13 cellular contexts compared by ENCODE assay signal in the genomic region with DNA sequence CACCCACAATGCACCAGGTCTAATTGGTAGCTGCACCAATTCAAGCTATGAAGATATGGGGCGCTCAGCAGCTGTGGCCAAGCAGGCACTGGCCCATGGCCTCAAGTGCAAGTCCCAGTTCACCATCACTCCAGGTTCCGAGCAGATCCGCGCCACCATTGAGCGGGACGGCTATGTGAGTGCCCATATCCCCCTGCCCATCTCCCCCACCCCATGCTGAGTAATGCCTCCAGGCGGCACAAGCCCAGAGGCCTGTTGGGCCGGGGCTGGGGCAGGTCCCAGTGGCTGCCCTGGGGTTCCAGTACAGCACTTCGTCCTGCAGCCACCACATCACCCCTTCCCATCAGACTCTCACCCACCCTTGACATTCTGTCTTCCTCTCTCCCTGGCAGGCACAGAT. TPM values are rescaled to one million over a fixed set of nuclear protein-coding genes. Genes with fewer than 3 reads are reported as not detected.
DNase-seq lines count a peak whose midpoint lies in the region; ATAC-seq, FAIRE-seq and TF ChIP-seq lines count a peak whose summit lies in the region.
"Had no signal": no experiment of that assay in that cellular context is flagged by ENCODE, and none has a peak within 500 bp of the region (broad histone marks: within the 10 kb centered on the region; RNA-seq: fewer than 3 reads in every experiment).

No MANE protein-coding gene starts in this region.

- ATAC-seq in heart left ventricle: no peak
- no peak for ATAC-seq in left ventricle myocardium superior
- ATAC-seq in natural killer cell treated with Interleukin-12 subunit alpha and Interleukin-12 subunit beta and Interleukin-15 and Interleukin-18, amount 100 ng/mL, for 72 hours: no peak

- no peaks in the 10 kb centered on the region for H3K9me3 Mint-ChIP-seq in neural crest cell
- H3K9me3 Mint-ChIP-seq in natural killer cell treated with Interleukin-12 subunit alpha and Interleukin-12 subunit beta and Interleukin-15 and Interleukin-18, amount 100 ng/mL, for 72 hours: no peaks in the 10 kb centered on the region

- peaks cover 5% of the 10 kb centered on the region for H3K27me3 Mint-ChIP-seq in neural crest cell (ENCODE audit: low read depth)
- no peaks in the 10 kb centered on the region for H3K27me3 Mint-ChIP-seq in natural killer cell treated with Interleukin-12 subunit alpha and Interleukin-12 subunit beta and Interleukin-15 and Interleukin-18, amount 100 ng/mL, for 72 hours

- H3K27me3 ChIP-seq in heart left ventricle (no peaks in the 10 kb centered on the region), duodenal mucosa (ENCODE audit: control insufficient read depth in 1 of 2, insufficient read depth in 2 of 2, low read length in 2 of 2) (no peaks in the 10 kb centered on the region)
- H3K27me3 ChIP-seq: BE2C had no signal

- no peak for TF ChIP-seq POLR2A in heart left ventricle (IDR thresholded peaks at IDR 0.05)

- intact Hi-C loops in heart left ventricle (cut with DNase I) (loop anchor here in 2 of 10 donors (5.0 to 10.0 kb wide), 2 partner anchors 41 to 498 kb away; no protein-coding TSS in a partner anchor), left ventricle myocardium superior (cut with micrococcal nuclease) (no loop called here)

- H3K36me3 ChIP-seq in heart left ventricle (peaks cover 3 to 96% (median 75%) of the 10 kb centered on the region in 9 donors), duodenal mucosa (ENCODE audit: control insufficient read depth in 1 of 2, insufficient read depth in 2 of 2, low read length in 2 of 2) (peaks cover 65 to 86% of the 10 kb centered on the region in 2 donors), urinary bladder (ENCODE audit: insufficient read depth) (peaks cover 2% of the 10 kb centered on the region)

- peaks cover 5% of the 10 kb centered on the region for H3K36me3 Mint-ChIP-seq in neural crest cell (ENCODE audit: low read depth)
- no peaks in the 10 kb centered on the region for H3K36me3 Mint-ChIP-seq in natural killer cell treated with Interleukin-12 subunit alpha and Interleukin-12 subunit beta and Interleukin-15 and Interleukin-18, amount 100 ng/mL, for 72 hours

- DNase-seq in heart left ventricle: no peak
- DNase-seq in left ventricle myocardium superior: no peak
- no peak for DNase-seq in neural crest cell (ENCODE audit: low read depth, low spot score)
- DNase-seq in natural killer cell treated with Interleukin-12 subunit alpha and Interleukin-12 subunit beta and Interleukin-15 and Interleukin-18, amount 100 ng/mL, for 72 hours (ENCODE audit: low spot score): no peak
- no peak for DNase-seq in D721Med (ENCODE audit: insufficient read length, low spot score)
- no peak for DNase-seq in NCI-H2171 (lab: John Stamatoyannopoulos, UW)
- DNase-seq: BE2C, kidney, NCI-H510A, SHP77 had no signal

- H3K4me1 ChIP-seq in heart left ventricle (peaks cover 7 to 65% (median 46%) of the 10 kb centered on the region in 12 donors), duodenal mucosa (ENCODE audit: control insufficient read depth in 1 of 2, insufficient read depth in 2 of 2, low read length in 2 of 2) (peaks cover 2 to 17% of the 10 kb centered on the region in 2 donors), urinary bladder (ENCODE audit: insufficient read depth) (no peaks in the 10 kb centered on the region)
- H3K4me1 ChIP-seq: BE2C had no signal

- WGBS in heart left ventricle, 4 donors: 84 to 93% (median 89%) methylated on average over 6 to 9 of the region's 9 CpGs
- WGBS in urinary bladder: 93% methylated on average over 9 of the region's 9 CpGs

- peaks cover 4% of the 10 kb centered on the region for H3K4me1 Mint-ChIP-seq in neural crest cell
- H3K4me1 Mint-ChIP-seq in natural killer cell treated with Interleukin-12 subunit alpha and Interleukin-12 subunit beta and Interleukin-15 and Interleukin-18, amount 100 ng/mL, for 72 hours (ENCODE audit: low read depth in 2 of 2): peaks cover 0 to 9% of the 10 kb centered on the region in 2 donors

- H3K4me3 ChIP-seq in heart left ventricle: no peak overlapping the region
- H3K4me3 ChIP-seq in duodenal mucosa (ENCODE audit: low read depth in 1 of 2, low read length in 2 of 2): no peak overlapping the region
- H3K4me3 ChIP-seq in urinary bladder (ENCODE audit: low read depth, low read length): no peak overlapping the region

- TF ChIP-seq CTCF in heart left ventricle (IDR thresholded peaks at IDR 0.05): no peak
- no peak for TF ChIP-seq CTCF in neural crest cell (conservative IDR thresholded peaks at IDR 0.05)
- TF ChIP-seq CTCF in D721Med (IDR thresholded peaks at IDR 0.05; ENCODE audit: insufficient read depth, missing control alignments): no peak

- H3K27ac ChIP-seq in heart left ventricle (peak overlapping the region in 11 of 12 donors; percentile 69 to 93 (median 89)), duodenal mucosa (ENCODE audit: low read depth, low read length) (peak overlapping the region; percentile 36), urinary bladder (ENCODE audit: low read depth) (peak overlapping the region; percentile 89)

- H3K9ac ChIP-seq in duodenal mucosa (ENCODE audit: low read depth in 1 of 2, low read length in 2 of 2): no peak overlapping the region

- H3K9me3 ChIP-seq in heart left ventricle: no peaks in the 10 kb centered on the region
- H3K9me3 ChIP-seq in duodenal mucosa (ENCODE audit: control insufficient read depth in 1 of 2, low read length in 2 of 2): no peaks in the 10 kb centered on the region
- H3K9me3 ChIP-seq: BE2C had no signal

- peak overlapping the region; percentile 62 for H3K4me3 Mint-ChIP-seq in neural crest cell
- H3K4me3 Mint-ChIP-seq in natural killer cell treated with Interleukin-12 subunit alpha and Interleukin-12 subunit beta and Interleukin-15 and Interleukin-18, amount 100 ng/mL, for 72 hours: no peak overlapping the region

- H3K27ac Mint-ChIP-seq in neural crest cell (ENCODE audit: unreplicated experiment): peak overlapping the region; percentile 50
- no peak overlapping the region for H3K27ac Mint-ChIP-seq in natural killer cell treated with Interleukin-12 subunit alpha and Interleukin-12 subunit beta and Interleukin-15 and Interleukin-18, amount 100 ng/mL, for 72 hours

- FAIRE-seq in D721Med (lab: Jason Lieb, UNC): no peak
- FAIRE-seq: astrocyte, kidney had no signal

RNA-seq across cellular contexts. Expression of a gene that starts 21.5 kb away (rescaled TPM):
- total RNA-seq in heart left ventricle (10 to 100 TPM; 12.2 to 27.4 (median 18.3) TPM), left ventricle myocardium superior (17.9 TPM), neural crest cell (54.0 and 55.5 TPM in 2 replicates), urinary bladder (12.8 TPM)
- polyA plus RNA-seq in heart left ventricle (10 to 100 TPM; 20.2 to 31.2 TPM), urinary bladder (25.1 TPM)
- 10 to 100 TPM; 42.5 to 84.0 TPM for total RNA-seq in natural killer cell treated with Interleukin-12 subunit alpha and Interleukin-12 subunit beta and Interleukin-15 and Interleukin-18, amount 100 ng/mL, for 72 hours

RNA-seq across cellular contexts. Expression of a gene that starts 38.0 kb away (rescaled TPM):
- total RNA-seq in heart left ventricle: 100 to 1,000 TPM in 8 of 9 donors, 10 to 100 TPM in 1; 94.1 to 564 (median 266) TPM
- 100 to 1,000 TPM; 300 to 463 TPM for polyA plus RNA-seq in heart left ventricle
- total RNA-seq in left ventricle myocardium superior: 223 TPM
- 0.75 and 0.98 TPM in 2 replicates for total RNA-seq in neural crest cell
- 1.1 TPM for total RNA-seq in urinary bladder
- polyA plus RNA-seq in urinary bladder: 15.1 TPM
- not detected for total RNA-seq in natural killer cell treated with Interleukin-12 subunit alpha and Interleukin-12 subunit beta and Interleukin-15 and Interleukin-18, amount 100 ng/mL, for 72 hours

RNA-seq across cellular contexts. Expression of a gene that starts 53.9 kb away (rescaled TPM):
- 1,000 to 10,000 TPM in 2 of 9 donors, 100 to 1,000 TPM in 7; 503 to 1,146 (median 862) TPM for total RNA-seq in heart left ventricle
- polyA plus RNA-seq in heart left ventricle: 100 to 1,000 TPM; 375 to 431 TPM
- total RNA-seq in left ventricle myocardium superior: 887 TPM
- 71.6 and 80.6 TPM in 2 replicates for total RNA-seq in neural crest cell
- total RNA-seq in urinary bladder: 41.8 TPM
- polyA plus RNA-seq in urinary bladder: 84.6 TPM
- 100 to 1,000 TPM; 109 to 113 TPM for total RNA-seq in natural killer cell treated with Interleukin-12 subunit alpha and Interleukin-12 subunit beta and Interleukin-15 and Interleukin-18, amount 100 ng/mL, for 72 hours

RNA-seq across cellular contexts. Expression of a gene that starts 54.3 kb away (rescaled TPM):
- total RNA-seq in heart left ventricle (10 to 100 TPM; 13.4 to 29.3 (median 20.0) TPM), left ventricle myocardium superior (20.2 TPM), neural crest cell (81.8 and 88.9 TPM in 2 replicates), urinary bladder (37.3 TPM)
- polyA plus RNA-seq in heart left ventricle (10 to 100 TPM; 40.3 to 49.9 TPM), urinary bladder (38.1 TPM)
- 10 to 100 TPM; 58.7 to 83.8 TPM for total RNA-seq in natural killer cell treated with Interleukin-12 subunit alpha and Interleukin-12 subunit beta and Interleukin-15 and Interleukin-18, amount 100 ng/mL, for 72 hours

Comparison
In these comparisons a context has a peak if more than half of its experiments do, and no peak if none do; other contexts are left out.
1. H3K27ac ChIP-seq: peak in every context shown above with its lines; median percentile 89 in heart left ventricle; 89 in urinary bladder; 36 in duodenal mucosa.
2. RNA of a gene that starts 38.0 kb away (total RNA-seq): 94.1 to 564 TPM in heart left ventricle and 223 TPM in left ventricle myocardium superior (single experiment); 1.1 TPM in urinary bladder (single experiment), 0.75 to 0.98 TPM in neural crest cell and not detected in natural killer cell treated with Interleukin-12 subunit alpha and Interleukin-12 subunit beta and Interleukin-15 and Interleukin-18, amount 100 ng/mL, for 72 hours; every median in the first group is over 10 times any median in the second.